1 cellular context compared by ENCODE assay signal in genomic region chr11:66328307-66329144, GRCh38.
TF ChIP-seq lines count a peak whose summit lies in the region.

No MANE protein-coding gene starts in this region.

TF ChIP-seq in HepG2, 621 proteins besides CTCF, POLR2A, EP300 and RAD21 (continued from another document and continues in another):
- peak; percentile 53; the same call in 1 of the 2 replicates for TF ChIP-seq USF2 (IDR thresholded peaks at IDR 0.05; ENCODE audit: low read depth, low read length)
- no peak; the same call in 1 of the 2 replicates for TF ChIP-seq USF2 (CRISPR knock-in tag; IDR thresholded peaks at IDR 0.05; ENCODE audit: borderline replicate concordance)
- TF ChIP-seq ARID3A (IDR thresholded peaks at IDR 0.05; ENCODE audit: low read depth, low read length), result no peak
- TF ChIP-seq KDM4B (CRISPR knock-in tag; IDR thresholded peaks at IDR 0.05), result peak; percentile 89
- TF ChIP-seq KLF6 (CRISPR knock-in tag; IDR thresholded peaks at IDR 0.05), result peak; percentile 89
- TF ChIP-seq HNF4G (IDR thresholded peaks at IDR 0.05; ENCODE audit: borderline replicate concordance, low read depth, low read length), result no peak
- TF ChIP-seq HNF4G (CRISPR knock-in tag; IDR thresholded peaks at IDR 0.05; ENCODE audit: borderline replicate concordance, low read depth), result no peak
- TF ChIP-seq ZMYM4 (CRISPR knock-in tag; IDR thresholded peaks at IDR 0.05), result peak; percentile 47; the same call in 1 of the 2 replicates
- TF ChIP-seq ZNF335 (CRISPR knock-in tag; IDR thresholded peaks at IDR 0.05), result peak; percentile 28; the same call in 1 of the 2 replicates
- TF ChIP-seq HOXA3 (CRISPR knock-in tag; IDR thresholded peaks at IDR 0.05), result peak; percentile 84
- TF ChIP-seq ZNF839 (CRISPR knock-in tag; IDR thresholded peaks at IDR 0.05; ENCODE audit: borderline replicate concordance), result no peak
- TF ChIP-seq IKZF4 (CRISPR knock-in tag; IDR thresholded peaks at IDR 0.05; ENCODE audit: borderline replicate concordance, low read depth, not compliant biosample characterization), result no peak
- TF ChIP-seq BRCA1 (CRISPR knock-in tag; IDR thresholded peaks at IDR 0.05), result no peak
- TF ChIP-seq ZNF124 (CRISPR knock-in tag; IDR thresholded peaks at IDR 0.05), result peak; percentile 64; the same call in 1 of the 2 replicates
- TF ChIP-seq IKZF1 (IDR thresholded peaks at IDR 0.05), result no peak
- TF ChIP-seq SIN3A (IDR thresholded peaks at IDR 0.05; ENCODE audit: borderline replicate concordance, low read depth, low read length), result no peak; the same call in 1 of the 2 replicates
- TF ChIP-seq ZNF292 (CRISPR knock-in tag; IDR thresholded peaks at IDR 0.05; ENCODE audit: borderline replicate concordance, low read depth), result no peak
- no peak for TF ChIP-seq TRIM22 (IDR thresholded peaks at IDR 0.05)
- TF ChIP-seq ZBTB4 (CRISPR knock-in tag; IDR thresholded peaks at IDR 0.05; ENCODE audit: borderline replicate concordance), result 0 out of 2 replicates have a peak, but pooled peaks have one; percentile 27
- peak; percentile 84 for TF ChIP-seq XRCC5 (optimal IDR thresholded peaks at IDR 0.05; ENCODE audit: low read length)
- 0 out of 2 replicates have a peak, but pooled peaks have one; percentile 56 for TF ChIP-seq ZGPAT (CRISPR knock-in tag; IDR thresholded peaks at IDR 0.05)
- TF ChIP-seq AHDC1 (CRISPR knock-in tag; IDR thresholded peaks at IDR 0.05; ENCODE audit: borderline replicate concordance), result no peak
- no peak for TF ChIP-seq ZNF441 (CRISPR knock-in tag; IDR thresholded peaks at IDR 0.05; ENCODE audit: borderline replicate concordance)
- no peak for TF ChIP-seq ZXDC (CRISPR knock-in tag; IDR thresholded peaks at IDR 0.05)
- peak; percentile 90 for TF ChIP-seq KDM2A (CRISPR knock-in tag; IDR thresholded peaks at IDR 0.05; ENCODE audit: borderline replicate concordance, low read depth)
- TF ChIP-seq RBM22 (optimal IDR thresholded peaks at IDR 0.05; ENCODE audit: low read length), result no peak
- no peak for TF ChIP-seq ZNF138 (CRISPR knock-in tag; IDR thresholded peaks at IDR 0.05; ENCODE audit: low read depth)
- peak; percentile 40; the same call in 1 of the 2 replicates for TF ChIP-seq ETV6 (CRISPR knock-in tag; conservative IDR thresholded peaks at IDR 0.05)
- TF ChIP-seq SNAPC2 (CRISPR knock-in tag; IDR thresholded peaks at IDR 0.05), result no peak
- TF ChIP-seq ATF6 (CRISPR knock-in tag; conservative IDR thresholded peaks at IDR 0.05), result no peak; the same call in 1 of the 2 replicates
- TF ChIP-seq ZNF616 (CRISPR knock-in tag; IDR thresholded peaks at IDR 0.05; ENCODE audit: low read depth), result no peak
- no peak for TF ChIP-seq ZNF256 (CRISPR knock-in tag; conservative IDR thresholded peaks at IDR 0.05)
- peak; percentile 92; the same call in 2 of the 3 replicates for TF ChIP-seq MXI1 (IDR thresholded peaks at IDR 0.05; ENCODE audit: borderline replicate concordance, low read depth, low read length)
- no peak for TF ChIP-seq ZNF550 (CRISPR knock-in tag; IDR thresholded peaks at IDR 0.05; ENCODE audit: borderline replicate concordance)
- no peak for TF ChIP-seq SP2 (CRISPR knock-in tag; IDR thresholded peaks at IDR 0.05)
- no peak for TF ChIP-seq HDAC6 (IDR thresholded peaks at IDR 0.05; ENCODE audit: low read depth, low read length)
- no peak for TF ChIP-seq CHD2 (IDR thresholded peaks at IDR 0.05; ENCODE audit: low read depth, low read length)
- no peak for TF ChIP-seq EED (CRISPR knock-in tag; IDR thresholded peaks at IDR 0.05)
- no peak for TF ChIP-seq DPF2 (CRISPR knock-in tag; IDR thresholded peaks at IDR 0.05; ENCODE audit: borderline replicate concordance, low read depth)
- TF ChIP-seq HNRNPH1 (optimal IDR thresholded peaks at IDR 0.05; ENCODE audit: low read depth, low read length), result no peak
- no peak for TF ChIP-seq ZSCAN31 (CRISPR knock-in tag; IDR thresholded peaks at IDR 0.05; ENCODE audit: low read depth)
